ENCODE assay signal across 19 cellular contexts in genomic region chr2:182368996-182369395, GRCh38. TPM values are rescaled to one million over a fixed set of nuclear protein-coding genes. Genes with fewer than 3 reads are reported as not detected.
"Had no signal": no experiment of that assay in that cellular context is flagged by ENCODE, and none has a peak within 500 bp of the region (broad histone marks: within the 10 kb centered on the region; RNA-seq: fewer than 3 reads in every experiment).

No MANE protein-coding gene starts in this region.

- H3K27ac ChIP-seq: neural progenitor cell, psoas muscle, skin epidermis had no signal

- H3K4me2 ChIP-seq: neural progenitor cell had no signal

- ATAC-seq: activated T-helper 17 cell treated with anti-CD3 and anti-CD28 coated beads, Interleukin-2, amount 50 U/mL, for 72 hours; naive thymus-derived CD4-positive, alpha-beta T cell; right cardiac atrium; stimulated activated naive CD8-positive, alpha-beta T cell treated with anti-CD3 and anti-CD28 coated beads, Interleukin-15, Interleukin-2, amounts not matched to agents 100 U/mL and 50 U/mL, for 24 hours had no signal

- H3K4me1 ChIP-seq: neural progenitor cell, psoas muscle had no signal

- H3K36me3 ChIP-seq: esophagus muscularis mucosa, gastroesophageal sphincter, neural progenitor cell, transverse colon had no signal

- H2AFZ ChIP-seq: neural progenitor cell had no signal

- H3K9me3 ChIP-seq: esophagus muscularis mucosa, gastroesophageal sphincter, psoas muscle, transverse colon had no signal

- H3K27me3 ChIP-seq: esophagus muscularis mucosa, gastroesophageal sphincter, neural progenitor cell, transverse colon had no signal

- H3K4me3 ChIP-seq: esophagus muscularis mucosa, gastroesophageal sphincter, neural progenitor cell, psoas muscle, skin epidermis, transverse colon had no signal

- DNase-seq: activated CD4-positive, alpha-beta memory T cell treated with anti-CD3 and anti-CD28 coated beads for 36 hours; activated naive CD4-positive, alpha-beta T cell; activated naive CD8-positive, alpha-beta T cell treated with anti-CD3 and anti-CD28 coated beads for 36 hours; amygdala; cortex of kidney; immature natural killer cell; mesendoderm; naive thymus-derived CD4-positive, alpha-beta T cell; psoas muscle; right cardiac atrium; stimulated activated naive CD8-positive, alpha-beta T cell treated with anti-CD3 and anti-CD28 coated beads, Interleukin-15, Interleukin-2, amounts not matched to agents 100 U/mL and 50 U/mL, for 24 hours; substantia nigra; transverse colon had no signal

RNA-seq across cellular contexts. Expression of gene PDE1A, which starts 57.8 kb away (rescaled TPM):
- total RNA-seq: activated CD4-positive, alpha-beta memory T cell treated with anti-CD3 and anti-CD28 coated beads for 36 hours; activated naive CD8-positive, alpha-beta T cell treated with anti-CD3 and anti-CD28 coated beads for 36 hours; activated T-helper 17 cell treated with anti-CD3 and anti-CD28 coated beads, Interleukin-2, amount 50 U/mL, for 72 hours; naive thymus-derived CD4-positive, alpha-beta T cell; T-helper 2 cell treated with Interferon-gamma antibody and Interleukin-4, amounts not matched to agents 100 ng/mL and 5 ng/mL, for 36 hours had no signal
